In the genomic region with DNA sequence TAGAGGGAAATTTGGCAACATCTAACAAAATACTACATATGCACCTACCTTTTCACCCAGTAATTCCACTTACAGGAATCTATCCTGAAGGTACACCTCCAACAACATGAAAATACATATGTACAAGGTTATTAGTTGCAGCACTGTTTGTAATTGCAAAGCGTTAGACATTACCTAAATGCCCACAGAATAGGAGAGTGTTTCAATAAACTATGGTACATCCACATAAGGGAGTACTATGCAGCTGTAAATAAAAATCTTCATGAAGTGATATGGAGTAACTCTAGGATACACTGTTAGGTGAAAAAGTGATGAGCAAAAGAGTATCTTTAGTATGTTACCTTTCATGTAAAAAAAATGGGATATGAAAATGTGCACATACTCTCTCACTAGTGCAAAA, we compare ENCODE assay signal across 33 cellular contexts.
"Had no signal": no experiment of that assay in that cellular context is flagged by ENCODE, and none has a peak within 500 bp of the region (broad histone marks: within the 10 kb centered on the region; RNA-seq: fewer than 3 reads in every experiment).

No MANE protein-coding gene starts in this region.

- FAIRE-seq: astrocyte, bronchial epithelial cell, colon had no signal

- DNase-seq: activated effector memory CD4-positive, alpha-beta T cell treated with anti-CD3 and anti-CD28 coated beads, Interleukin-2, amount 50 U/mL, for 16 hours; activated effector memory CD4-positive, alpha-beta T cell treated with Interleukin-2 at 50 U/mL for 16 hours; activated gamma-delta T cell; activated gamma-delta T cell treated with Interleukin-2 at 50 U/mL for 16 hours; activated naive CD4-positive, alpha-beta T cell; activated naive CD4-positive, alpha-beta T cell treated with anti-CD3 and anti-CD28 coated beads for 36 hours; activated naive CD4-positive, alpha-beta T cell treated with anti-CD3 and anti-CD28 coated beads, Interleukin-2, amount 10 ng/mL, durations not matched to agents 7 days and 5 days; activated naive CD4-positive, alpha-beta T cell treated with anti-CD3 and anti-CD28 coated beads, Interleukin-2, amount 50 U/mL, for 16 hours; activated naive CD4-positive, alpha-beta T cell treated with Interleukin-2 at 50 U/mL for 16 hours; activated naive CD8-positive, alpha-beta T cell treated with anti-CD3 and anti-CD28 coated beads for 36 hours; activated naive CD8-positive, alpha-beta T cell treated with anti-CD3 and anti-CD28 coated beads, Interleukin-2, amount 10 ng/mL, durations not matched to agents 7 days and 5 days; activated naive CD8-positive, alpha-beta T cell treated with anti-CD3 and anti-CD28 coated beads, Interleukin-2, amount 50 U/mL, for 24 hours; activated T-cell treated with anti-CD3 and anti-CD28 coated beads, Interleukin-2, amount 50 U/mL, for 24 hours; activated T-cell treated with anti-CD3 and anti-CD28 coated beads, Interleukin-2, amount 50 U/mL, for 4 hours; activated T-cell treated with anti-CD3 and anti-CD28 coated beads, Interleukin-2, amount 50 U/mL, for 48 hours; activated T-cell treated with anti-CD3 and anti-CD28 coated beads, Interleukin-2, amount 50 U/mL, for 72 hours; adrenal gland; amniotic stem cell; amygdala; anterior cingulate cortex; aorta; body of pancreas; caudate nucleus; central memory CD4-positive, alpha-beta T cell; cerebellar nuclear complex had no signal

- H3K4me3 ChIP-seq: adrenal gland, ascending aorta, body of pancreas, breast epithelium, cardiac muscle cell had no signal

- H3K27ac ChIP-seq: adrenal gland, ascending aorta, body of pancreas, breast epithelium, cardiac muscle cell had no signal

- H3K4me1 ChIP-seq: adrenal gland, ascending aorta, breast epithelium had no signal

- H3K27me3 ChIP-seq: adrenal gland, ascending aorta, body of pancreas, breast epithelium, cardiac muscle cell had no signal

- H3K36me3 ChIP-seq: adrenal gland, ascending aorta, breast epithelium, cardiac muscle cell had no signal

- ATAC-seq: activated naive CD4-positive, alpha-beta T cell treated with anti-CD3 and anti-CD28 coated beads, Interleukin-2, amount 50 U/mL, for 72 hours; activated naive CD8-positive, alpha-beta T cell treated with anti-CD3 and anti-CD28 coated beads, Interleukin-2, amount 50 U/mL, for 24 hours; activated T-cell treated with anti-CD3 and anti-CD28 coated beads, Interleukin-2, amount 50 U/mL, for 4 hours; activated T-cell treated with anti-CD3 and anti-CD28 coated beads, Interleukin-2, amount 50 U/mL, for 72 hours; activated T-helper 17 cell treated with anti-CD3 and anti-CD28 coated beads, Interleukin-2, amount 50 U/mL, for 72 hours; body of pancreas had no signal
